Comparison of ENCODE assay signal across 8 cellular contexts in genomic region chr16:21542075-21542474, GRCh38. TPM values are rescaled to one million over a fixed set of nuclear protein-coding genes. Genes with fewer than 3 reads are reported as not detected.
A peak's percentile ranks its signal among the peaks of the same experiment; 100 is the strongest.
DNase-seq lines count a peak whose midpoint lies in the region; ATAC-seq, FAIRE-seq and TF ChIP-seq lines count a peak whose summit lies in the region.
"Not testable (repeated sequence)": the region's sequence is repeated elsewhere in the genome, so short reads cannot be mapped to it uniquely, and the experiment has no call there.

No MANE protein-coding gene starts in this region.

- not testable (repeated sequence) for H3K27ac ChIP-seq in CD8-positive, alpha-beta memory T cell (ENCODE audit: low read depth, low read length); OCI-LY3 (ENCODE audit: low read length); kidney (ENCODE audit: low read depth in 2 of 2, low read length in 2 of 2); neural progenitor cell
- peak overlapping the region; percentile 47 to 82 for H3K27ac ChIP-seq in thoracic aorta

- H3K36me3 Mint-ChIP-seq in CD8-positive, alpha-beta memory T cell; activated B cell treated with CpG ODN at 0.5 μM for 24 hours (ENCODE audit: low read depth); activated CD8-positive, alpha-beta memory T cell treated with anti-CD3 and anti-CD28 coated beads, Interleukin-2, amount 10 ng/mL, durations not matched to agents 7 days and 5 days; activated naive CD8-positive, alpha-beta T cell treated with anti-CD3 and anti-CD28 coated beads, Interleukin-2, amount 10 ng/mL, durations not matched to agents 7 days and 5 days; neural progenitor cell: not testable (repeated sequence)

- H3K79me2 ChIP-seq in OCI-LY3 (ENCODE audit: low read length); neural progenitor cell (ENCODE audit: low read depth): not testable (repeated sequence)

- not testable (repeated sequence) for H3K36me3 ChIP-seq in CD8-positive, alpha-beta memory T cell (ENCODE audit: insufficient read depth, low read length); OCI-LY3 (replicated peaks; ENCODE audit: low read depth, low read length); kidney (ENCODE audit: control insufficient read depth in 1 of 2, insufficient read depth in 2 of 2, low read length in 2 of 2); neural progenitor cell; thoracic aorta

- not testable (repeated sequence) for H3K27me3 ChIP-seq in CD8-positive, alpha-beta memory T cell (ENCODE audit: insufficient read depth, low read length, poor library complexity, severe bottlenecking); OCI-LY3 (ENCODE audit: low read depth, low read length); neural progenitor cell; thoracic aorta (replicated peaks; ENCODE audit: insufficient read depth)

- peak overlapping the region; percentile 54 to 97 (median 86) for H3K27ac Mint-ChIP-seq in CD8-positive, alpha-beta memory T cell
- H3K27ac Mint-ChIP-seq in activated B cell treated with CpG ODN at 0.5 μM for 24 hours (peak overlapping the region; percentile 69), neural progenitor cell (peak overlapping the region; percentile 79)
- H3K27ac Mint-ChIP-seq in activated CD8-positive, alpha-beta memory T cell treated with anti-CD3 and anti-CD28 coated beads, Interleukin-2, amount 10 ng/mL, durations not matched to agents 7 days and 5 days: peak overlapping the region; percentile 93
- peak overlapping the region; percentile 87 for H3K27ac Mint-ChIP-seq in activated naive CD8-positive, alpha-beta T cell treated with anti-CD3 and anti-CD28 coated beads, Interleukin-2, amount 10 ng/mL, durations not matched to agents 7 days and 5 days

- H3K4me2 ChIP-seq in OCI-LY3 (ENCODE audit: low read length): peak overlapping the region; percentile 23; the same call in 1 of the 2 replicates
- not testable (repeated sequence) for H3K4me2 ChIP-seq in neural progenitor cell

- POLR2A ChIA-PET in CD8-positive, alpha-beta memory T cell (lab: Charles Lee); activated B cell treated with CpG ODN at 0.5 μM for 24 hours (lab: Charles Lee); activated naive CD8-positive, alpha-beta T cell treated with anti-CD3 and anti-CD28 coated beads, Interleukin-2, amount 10 ng/mL, durations not matched to agents 7 days and 5 days (lab: Charles Lee): not testable (repeated sequence)

- not testable (repeated sequence) for H3K9ac ChIP-seq in OCI-LY3 (ENCODE audit: low read length); kidney (ENCODE audit: low read length in 2 of 2); neural progenitor cell

- intact Hi-C loops in activated B cell treated with CpG ODN at 0.5 μM for 24 hours (cut with micrococcal nuclease); kidney (cut with DNase I): not testable (repeated sequence)

- peak overlapping the region in 5 of 7 donors; percentile 39 to 62 (median 50) for H3K4me3 Mint-ChIP-seq in CD8-positive, alpha-beta memory T cell
- peak overlapping the region; percentile 66 for H3K4me3 Mint-ChIP-seq in activated B cell treated with CpG ODN at 0.5 μM for 24 hours
- H3K4me3 Mint-ChIP-seq in activated CD8-positive, alpha-beta memory T cell treated with anti-CD3 and anti-CD28 coated beads, Interleukin-2, amount 10 ng/mL, durations not matched to agents 7 days and 5 days: peak overlapping the region; percentile 46
- peak overlapping the region; percentile 54 for H3K4me3 Mint-ChIP-seq in activated naive CD8-positive, alpha-beta T cell treated with anti-CD3 and anti-CD28 coated beads, Interleukin-2, amount 10 ng/mL, durations not matched to agents 7 days and 5 days
- not testable (repeated sequence) for H3K4me3 Mint-ChIP-seq in neural progenitor cell

- not testable (repeated sequence) for H2AFZ ChIP-seq in OCI-LY3 (ENCODE audit: low read depth, low read length); neural progenitor cell (replicated peaks)

- FAIRE-seq in kidney (lab: Jason Lieb, UNC): not testable (repeated sequence)

- not testable (repeated sequence) for ATAC-seq in activated B cell treated with CpG ODN at 0.5 μM for 24 hours (ENCODE audit: low read depth); activated CD8-positive, alpha-beta memory T cell treated with anti-CD3 and anti-CD28 coated beads, Interleukin-2, amount 10 ng/mL, durations not matched to agents 7 days and 5 days; activated naive CD8-positive, alpha-beta T cell treated with anti-CD3 and anti-CD28 coated beads, Interleukin-2, amount 10 ng/mL, durations not matched to agents 7 days and 5 days (ENCODE audit: low read depth); thoracic aorta (ENCODE audit: insufficient number of reproducible peaks, low FRiP score, low read depth)

- H3K27me3 Mint-ChIP-seq in CD8-positive, alpha-beta memory T cell; activated B cell treated with CpG ODN at 0.5 μM for 24 hours; activated CD8-positive, alpha-beta memory T cell treated with anti-CD3 and anti-CD28 coated beads, Interleukin-2, amount 10 ng/mL, durations not matched to agents 7 days and 5 days; activated naive CD8-positive, alpha-beta T cell treated with anti-CD3 and anti-CD28 coated beads, Interleukin-2, amount 10 ng/mL, durations not matched to agents 7 days and 5 days: not testable (repeated sequence)
- H3K27me3 Mint-ChIP-seq in neural progenitor cell (ENCODE audit: insufficient read depth, low read depth): peaks cover 11% of the 10 kb centered on the region

- peaks cover 9 to 32% (median 13%) of the 10 kb centered on the region in 3 donors for H3K4me1 Mint-ChIP-seq in CD8-positive, alpha-beta memory T cell
- H3K4me1 Mint-ChIP-seq in activated B cell treated with CpG ODN at 0.5 μM for 24 hours: peaks cover 30% of the 10 kb centered on the region
- H3K4me1 Mint-ChIP-seq in activated CD8-positive, alpha-beta memory T cell treated with anti-CD3 and anti-CD28 coated beads, Interleukin-2, amount 10 ng/mL, durations not matched to agents 7 days and 5 days: peaks cover 37% of the 10 kb centered on the region
- peaks cover 22% of the 10 kb centered on the region for H3K4me1 Mint-ChIP-seq in activated naive CD8-positive, alpha-beta T cell treated with anti-CD3 and anti-CD28 coated beads, Interleukin-2, amount 10 ng/mL, durations not matched to agents 7 days and 5 days
- H3K4me1 Mint-ChIP-seq in neural progenitor cell: not testable (repeated sequence)

- not testable (repeated sequence) for H4K20me1 ChIP-seq in OCI-LY3 (ENCODE audit: insufficient read depth, low read length); neural progenitor cell (ENCODE audit: low read depth)

- H3K4me3 ChIP-seq in CD8-positive, alpha-beta memory T cell (ENCODE audit: low read length); OCI-LY3 (ENCODE audit: low read length); kidney (ENCODE audit: low read length in 2 of 2); neural progenitor cell; thoracic aorta: not testable (repeated sequence)

- CTCF ChIA-PET in CD8-positive, alpha-beta memory T cell (lab: Charles Lee); activated B cell treated with CpG ODN at 0.5 μM for 24 hours (lab: Charles Lee); activated CD8-positive, alpha-beta memory T cell treated with anti-CD3 and anti-CD28 coated beads, Interleukin-2, amount 10 ng/mL, durations not matched to agents 7 days and 5 days (lab: Charles Lee): not testable (repeated sequence)

- TF ChIP-seq CTCF in OCI-LY3 (IDR thresholded peaks at IDR 0.05; ENCODE audit: low read depth, low read length); activated B cell treated with CpG ODN at 0.5 μM for 24 hours (IDR thresholded peaks at IDR 0.05); kidney (IDR thresholded peaks at IDR 0.05; ENCODE audit: borderline replicate concordance, extremely low read depth, insufficient read depth); neural progenitor cell (IDR thresholded peaks at IDR 0.05); thoracic aorta (IDR thresholded peaks at IDR 0.05): not testable (repeated sequence)

- DNase-seq in CD8-positive, alpha-beta memory T cell: peak in 1 of 5 donors; percentile 55
- DNase-seq in activated B cell treated with CpG ODN at 0.5 μM for 24 hours; activated naive CD8-positive, alpha-beta T cell treated with anti-CD3 and anti-CD28 coated beads, Interleukin-2, amount 10 ng/mL, durations not matched to agents 7 days and 5 days; neural progenitor cell (ENCODE audit: low spot score); thoracic aorta (ENCODE audit: low spot score): not testable (repeated sequence)
- DNase-seq in activated CD8-positive, alpha-beta memory T cell treated with anti-CD3 and anti-CD28 coated beads, Interleukin-2, amount 10 ng/mL, durations not matched to agents 7 days and 5 days: peak; percentile 48
- peak; percentile 19 for DNase-seq in kidney

- H3F3A ChIP-seq in neural progenitor cell (ENCODE audit: low read depth): not testable (repeated sequence)

- not testable (repeated sequence) for H3K9me3 Mint-ChIP-seq in CD8-positive, alpha-beta memory T cell; activated B cell treated with CpG ODN at 0.5 μM for 24 hours; activated CD8-positive, alpha-beta memory T cell treated with anti-CD3 and anti-CD28 coated beads, Interleukin-2, amount 10 ng/mL, durations not matched to agents 7 days and 5 days (ENCODE audit: low read depth); activated naive CD8-positive, alpha-beta T cell treated with anti-CD3 and anti-CD28 coated beads, Interleukin-2, amount 10 ng/mL, durations not matched to agents 7 days and 5 days; neural progenitor cell

- H3K4me1 ChIP-seq in CD8-positive, alpha-beta memory T cell (ENCODE audit: insufficient read depth, low read length); kidney (ENCODE audit: control insufficient read depth in 1 of 2, insufficient read depth in 1 of 2, low read depth in 1 of 2, low read length in 2 of 2); neural progenitor cell: not testable (repeated sequence)
- H3K4me1 ChIP-seq in OCI-LY3 (ENCODE audit: low read length) (peaks cover 21% of the 10 kb centered on the region), thoracic aorta (ENCODE audit: control insufficient read depth in 1 of 2, low read depth in 2 of 2) (peaks cover 17 to 36% of the 10 kb centered on the region in 2 donors)

- H3K9me3 ChIP-seq in CD8-positive, alpha-beta memory T cell (ENCODE audit: low read length); OCI-LY3 (ENCODE audit: insufficient read depth, low read length); kidney (ENCODE audit: control insufficient read depth in 1 of 2, low read length in 2 of 2); neural progenitor cell (ENCODE audit: low read depth); thoracic aorta: not testable (repeated sequence)

RNA-seq across cellular contexts. Expression of gene METTL9, which starts 57.3 kb away (rescaled TPM):
- 10 to 100 TPM; 73.8 to 74.2 TPM for total RNA-seq in CD8-positive, alpha-beta memory T cell
- polyA plus RNA-seq in CD8-positive, alpha-beta memory T cell: 120 TPM
- 53.3 and 59.2 TPM in 2 replicates for total RNA-seq in activated B cell treated with CpG ODN at 0.5 μM for 24 hours
- 10 to 100 TPM; 86.6 to 93.4 TPM for total RNA-seq in activated CD8-positive, alpha-beta memory T cell treated with anti-CD3 and anti-CD28 coated beads, Interleukin-2, amount 10 ng/mL, durations not matched to agents 7 days and 5 days
- total RNA-seq in activated naive CD8-positive, alpha-beta T cell treated with anti-CD3 and anti-CD28 coated beads, Interleukin-2, amount 10 ng/mL, durations not matched to agents 7 days and 5 days: 10 to 100 TPM; 95.2 to 95.9 TPM
- total RNA-seq in kidney: 129 TPM
- 193 TPM for polyA plus RNA-seq in kidney (ENCODE audit: insufficient read depth, low read depth, low replicate concordance)
- total RNA-seq in neural progenitor cell (ENCODE audit: low replicate concordance): 234 and 329 TPM in 2 replicates
- 100 to 1,000 TPM in 1 of 2 donors, 10 to 100 TPM in 1; 98.6 to 100 TPM for total RNA-seq in thoracic aorta
